In the genomic region with DNA sequence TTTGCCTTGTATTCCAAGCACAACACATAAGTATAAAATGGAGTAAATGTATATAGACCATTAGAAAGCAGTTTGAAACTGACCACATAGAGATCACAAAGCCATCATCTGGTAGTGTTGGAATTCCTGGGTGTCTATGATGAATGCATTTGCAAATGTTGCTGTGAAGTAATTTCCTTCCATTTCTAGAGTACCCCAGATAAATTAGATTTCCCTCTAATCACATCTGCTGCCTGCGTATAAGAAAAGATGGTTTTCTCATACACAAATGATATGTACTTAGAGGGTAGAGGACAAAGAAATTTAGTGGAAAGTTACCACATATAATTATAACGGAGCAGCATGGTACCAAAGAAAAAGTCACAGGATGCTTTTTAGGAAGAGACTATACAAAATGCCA, we compare ENCODE assay signal across 25 cellular contexts.
"Had no signal": no experiment of that assay in that cellular context is flagged by ENCODE, and none has a peak within 500 bp of the region (broad histone marks: within the 10 kb centered on the region; RNA-seq: fewer than 3 reads in every experiment).

No MANE protein-coding gene starts in this region.

- H3K27ac ChIP-seq: colonic mucosa, coronary artery, dorsolateral prefrontal cortex, epithelial cell of prostate, esophagus muscularis mucosa, esophagus squamous epithelium, foreskin keratinocyte, gastrocnemius medialis, gastroesophageal sphincter, heart left ventricle, heart right ventricle, hepatocyte had no signal

- H3K4me2 ChIP-seq: hepatocyte had no signal

- ATAC-seq: effector memory CD8-positive, alpha-beta T cell; esophagus mucosa; foreskin keratinocyte; gastrocnemius medialis; gastroesophageal sphincter; heart left ventricle; heart right ventricle had no signal

- H3K36me3 ChIP-seq: colonic mucosa, esophagus muscularis mucosa, esophagus squamous epithelium, gastrocnemius medialis, gastroesophageal sphincter, heart left ventricle, heart right ventricle had no signal

- DNase-seq: colonic mucosa; cortex of kidney; dermis blood vessel endothelial cell; dorsolateral prefrontal cortex; effector CD4-positive, alpha-beta T cell; effector CD8-positive, alpha-beta T cell; effector memory CD4-positive, alpha-beta T cell; effector memory CD8-positive, alpha-beta T cell; endodermal cell; erythroblast; esophagus squamous epithelium; foreskin fibroblast; foreskin keratinocyte; foreskin melanocyte; gastrocnemius medialis; glutamatergic neuron; head of caudate nucleus; heart left ventricle; heart right ventricle had no signal

- H2AFZ ChIP-seq: hepatocyte had no signal

- H3K27me3 ChIP-seq: colonic mucosa, dorsolateral prefrontal cortex, esophagus muscularis mucosa, esophagus squamous epithelium, foreskin keratinocyte, gastrocnemius medialis, gastroesophageal sphincter, heart left ventricle, heart right ventricle, hepatocyte had no signal

- H3K4me3 ChIP-seq: colonic mucosa, coronary artery, dorsolateral prefrontal cortex, esophagus muscularis mucosa, esophagus squamous epithelium, gastrocnemius medialis, gastroesophageal sphincter, heart left ventricle, heart right ventricle, hepatocyte had no signal

- H3K79me2 ChIP-seq: hepatocyte had no signal

- H3K9me3 ChIP-seq: colonic mucosa, esophagus muscularis mucosa, esophagus squamous epithelium, gastrocnemius medialis, gastroesophageal sphincter, heart left ventricle, heart right ventricle had no signal

- H3K4me1 ChIP-seq: colonic mucosa, esophagus muscularis mucosa, esophagus squamous epithelium, foreskin keratinocyte, gastrocnemius medialis, gastroesophageal sphincter, heart left ventricle, heart right ventricle had no signal
